Comparison of ENCODE assay signal across 8 cellular contexts in genomic region chr18:23135679-23136325, GRCh38.
DNase-seq lines count a peak whose midpoint lies in the region; ATAC-seq and TF ChIP-seq lines count a peak whose summit lies in the region.

No MANE protein-coding gene starts in this region.

- H3K27ac Mint-ChIP-seq in nephron progenitor cell, result no peak overlapping the region

- peaks cover 69% of the 10 kb centered on the region for H3K4me1 Mint-ChIP-seq in nephron progenitor cell

- H3K4me3 ChIP-seq in fibroblast of pulmonary artery (replicated peaks; ENCODE audit: low read depth, low read length), result peak overlapping the region; percentile 69

- H3K4me3 Mint-ChIP-seq in nephron progenitor cell, result no peak overlapping the region

- no peak for TF ChIP-seq CTCF in 22Rv1 (IDR thresholded peaks at IDR 0.05)
- TF ChIP-seq CTCF in GM13976 (IDR thresholded peaks at IDR 0.05; ENCODE audit: borderline replicate concordance, control extremely low read depth, extremely low read depth, insufficient read depth, missing control alignments), result no peak
- no peak for TF ChIP-seq CTCF in fibroblast of pulmonary artery (IDR thresholded peaks at IDR 0.05; ENCODE audit: low read length, missing control alignments)
- no peak for TF ChIP-seq CTCF in nephron progenitor cell (IDR thresholded peaks at IDR 0.05)

- in situ Hi-C loops in GM13976 (cut with MboI; ENCODE audit: low sequenced_read_pairs, unreplicated experiment), result no loop called here

- DNase-seq in GM13976 (ENCODE audit: low spot score), result peak; percentile 68
- peak; percentile 56 for DNase-seq in activated CD4-positive, CD25-positive, alpha-beta regulatory T cell treated with anti-CD3 and anti-CD28 coated beads, Interleukin-2, amount 50 U/mL, for 72 hours
- peak; percentile 42 for DNase-seq in fibroblast of pulmonary artery (ENCODE audit: low read depth)
- DNase-seq in nephron progenitor cell, result peak; percentile 63

- H3K9me3 Mint-ChIP-seq in nephron progenitor cell, result no peaks in the 10 kb centered on the region

- ATAC-seq in HG03342 (IDR thresholded peaks at IDR 0.05; ENCODE audit: unreplicated experiment) (peak; percentile 18), HG03378 (IDR thresholded peaks at IDR 0.05; ENCODE audit: unreplicated experiment) (no peak), HG03460 (IDR thresholded peaks at IDR 0.05; ENCODE audit: unreplicated experiment) (no peak)

- peaks cover 14% of the 10 kb centered on the region for H3K27me3 Mint-ChIP-seq in nephron progenitor cell (ENCODE audit: low read depth, poor library complexity)

- H3K36me3 Mint-ChIP-seq in nephron progenitor cell (ENCODE audit: low read depth), result no peaks in the 10 kb centered on the region

- peak overlapping the region; percentile 90 for H3K27ac ChIP-seq in 22Rv1
